In the genomic region with DNA sequence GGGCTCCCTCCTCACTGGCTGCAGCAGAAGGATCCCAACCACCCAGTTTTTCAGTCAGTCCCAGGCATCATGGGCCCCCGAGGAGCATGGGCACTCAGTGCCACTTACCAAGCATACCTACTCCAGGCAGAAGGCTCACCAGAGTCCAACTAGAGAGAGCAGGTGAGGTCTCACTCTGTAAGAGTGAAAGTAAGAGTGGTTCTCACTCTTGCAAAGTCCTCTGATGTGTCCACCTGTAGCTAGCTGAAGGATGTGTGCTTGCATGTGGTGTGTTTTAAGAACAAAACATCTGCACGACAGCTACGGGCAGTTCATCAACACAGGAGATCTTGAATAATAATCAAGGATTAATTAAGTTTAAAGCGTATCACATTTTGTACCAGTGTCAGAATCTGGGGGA, we compare ENCODE assay signal across 10 cellular contexts. TPM values are rescaled to one million over a fixed set of nuclear protein-coding genes. Genes with fewer than 3 reads are reported as not detected.
A peak's percentile ranks its signal among the peaks of the same experiment; 100 is the strongest.
DNase-seq lines count a peak whose midpoint lies in the region; ATAC-seq and TF ChIP-seq lines count a peak whose summit lies in the region.
"Had no signal": no experiment of that assay in that cellular context is flagged by ENCODE, and none has a peak within 500 bp of the region (broad histone marks: within the 10 kb centered on the region; RNA-seq: fewer than 3 reads in every experiment).

No MANE protein-coding gene starts in this region.

- H3K4me1 Mint-ChIP-seq in effector memory CD8-positive, alpha-beta T cell (ENCODE audit: low read depth in 2 of 2): peaks cover 38 to 52% of the 10 kb centered on the region in 2 donors
- H3K4me1 Mint-ChIP-seq: nephron had no signal

- H3K27me3 Mint-ChIP-seq in effector memory CD8-positive, alpha-beta T cell: no peaks in the 10 kb centered on the region

- DNase-seq in GM20000 (ENCODE audit: low spot score) (peak; percentile 42), SKM-1 (lab: John Stamatoyannopoulos, UW; ENCODE audit: unreplicated experiment) (no peak), G401 (ENCODE audit: low spot score) (no peak), activated gamma-delta T cell treated with Interleukin-2 at 50 U/mL for 16 hours (no peak), ACHN (no peak)
- DNase-seq in effector memory CD8-positive, alpha-beta T cell: no peak

- H3K4me3 Mint-ChIP-seq in effector memory CD8-positive, alpha-beta T cell: peak overlapping the region; percentile 60 to 61
- H3K4me3 Mint-ChIP-seq: nephron had no signal

- no peak for TF ChIP-seq CTCF in GM20000 (IDR thresholded peaks at IDR 0.05; ENCODE audit: extremely low read depth, missing control alignments)

- H3K27ac Mint-ChIP-seq in effector memory CD8-positive, alpha-beta T cell: peak overlapping the region; percentile 83 to 95
- H3K27ac Mint-ChIP-seq: nephron had no signal

- no peaks in the 10 kb centered on the region for H3K9me3 Mint-ChIP-seq in effector memory CD8-positive, alpha-beta T cell
- H3K9me3 Mint-ChIP-seq: nephron had no signal

- in situ Hi-C loops in G401 (cut with HindIII; ENCODE audit: low sequenced_read_pairs): no loop called here
- in situ Hi-C loops in ACHN (cut with HindIII; ENCODE audit: low pct_ligation_motif_present, low pct_unique_long_range_greater_than_20kb, low sequenced_read_pairs): no loop called here

- peak; percentile 57 for ATAC-seq in GM18520 (IDR thresholded peaks at IDR 0.05; ENCODE audit: unreplicated experiment)
- peak; percentile 66 for ATAC-seq in HG03159 (IDR thresholded peaks at IDR 0.05; ENCODE audit: unreplicated experiment)
- ATAC-seq in effector memory CD8-positive, alpha-beta T cell (replicated peaks): peak; percentile 38

- H3K36me3 Mint-ChIP-seq in effector memory CD8-positive, alpha-beta T cell (ENCODE audit: insufficient read depth): peaks cover 4% of the 10 kb centered on the region

RNA-seq across cellular contexts. Expression of gene CCK, which starts 49.7 kb away (rescaled TPM):
- not detected in 2 replicates for total RNA-seq in G401 (2014; rRNA removed; shearing (Covaris generic))
- total RNA-seq: endothelial cell of umbilical vein had no signal
